ENCODE assay signal across 1 cellular context in the genomic region with DNA sequence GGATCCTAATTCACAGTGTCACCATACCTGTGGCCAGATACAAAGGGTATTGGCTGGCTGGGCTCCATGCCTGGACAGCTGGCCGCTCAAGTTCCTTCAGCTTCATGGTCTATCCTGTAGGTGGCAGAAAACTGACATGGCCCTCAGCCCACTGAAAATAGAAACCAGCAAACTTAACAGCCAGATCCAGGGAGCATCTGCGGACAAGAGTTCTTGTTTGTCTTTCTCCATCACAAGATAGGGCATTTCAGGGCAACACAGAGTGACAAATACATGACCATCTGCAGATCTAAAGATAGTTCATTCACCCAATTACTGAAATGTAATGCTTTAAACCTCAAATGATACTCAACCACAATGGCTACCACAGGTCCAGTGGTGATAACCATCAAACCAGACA.
TF ChIP-seq lines count a peak whose summit lies in the region.

No MANE protein-coding gene starts in this region.

TF ChIP-seq in GM12878, 131 proteins besides CTCF, POLR2A, EP300 and RAD21:
- TF ChIP-seq KLF5 (IDR thresholded peaks at IDR 0.05; ENCODE audit: partially characterized antibody) (no peak), MXI1 (IDR thresholded peaks at IDR 0.05; ENCODE audit: low read depth, low read length) (no peak), SIX5 (IDR thresholded peaks at IDR 0.05; ENCODE audit: low read depth, low read length, severe bottlenecking) (no peak), ETV6 (conservative IDR thresholded peaks at IDR 0.05 in 1 of 2, IDR thresholded peaks at IDR 0.05 in 1 of 2; ENCODE audit: borderline replicate concordance in 1 of 2, low read depth in 1 of 2) (no peak), EED (IDR thresholded peaks at IDR 0.05; ENCODE audit: low read depth) (no peak), SMARCA5 (IDR thresholded peaks at IDR 0.05) (no peak), RBBP5 (conservative IDR thresholded peaks at IDR 0.05) (no peak), BRCA1 (IDR thresholded peaks at IDR 0.05; ENCODE audit: low read depth, low read length) (no peak), TCF12 (IDR thresholded peaks at IDR 0.05; ENCODE audit: low read depth, low read length) (no peak), ZNF384 (IDR thresholded peaks at IDR 0.05; ENCODE audit: borderline replicate concordance, low read depth, low read length) (no peak), HDAC6 (IDR thresholded peaks at IDR 0.05; ENCODE audit: unreplicated experiment) (no peak), JUNB (IDR thresholded peaks at IDR 0.05) (no peak)
- TF ChIP-seq, protein P1, sequence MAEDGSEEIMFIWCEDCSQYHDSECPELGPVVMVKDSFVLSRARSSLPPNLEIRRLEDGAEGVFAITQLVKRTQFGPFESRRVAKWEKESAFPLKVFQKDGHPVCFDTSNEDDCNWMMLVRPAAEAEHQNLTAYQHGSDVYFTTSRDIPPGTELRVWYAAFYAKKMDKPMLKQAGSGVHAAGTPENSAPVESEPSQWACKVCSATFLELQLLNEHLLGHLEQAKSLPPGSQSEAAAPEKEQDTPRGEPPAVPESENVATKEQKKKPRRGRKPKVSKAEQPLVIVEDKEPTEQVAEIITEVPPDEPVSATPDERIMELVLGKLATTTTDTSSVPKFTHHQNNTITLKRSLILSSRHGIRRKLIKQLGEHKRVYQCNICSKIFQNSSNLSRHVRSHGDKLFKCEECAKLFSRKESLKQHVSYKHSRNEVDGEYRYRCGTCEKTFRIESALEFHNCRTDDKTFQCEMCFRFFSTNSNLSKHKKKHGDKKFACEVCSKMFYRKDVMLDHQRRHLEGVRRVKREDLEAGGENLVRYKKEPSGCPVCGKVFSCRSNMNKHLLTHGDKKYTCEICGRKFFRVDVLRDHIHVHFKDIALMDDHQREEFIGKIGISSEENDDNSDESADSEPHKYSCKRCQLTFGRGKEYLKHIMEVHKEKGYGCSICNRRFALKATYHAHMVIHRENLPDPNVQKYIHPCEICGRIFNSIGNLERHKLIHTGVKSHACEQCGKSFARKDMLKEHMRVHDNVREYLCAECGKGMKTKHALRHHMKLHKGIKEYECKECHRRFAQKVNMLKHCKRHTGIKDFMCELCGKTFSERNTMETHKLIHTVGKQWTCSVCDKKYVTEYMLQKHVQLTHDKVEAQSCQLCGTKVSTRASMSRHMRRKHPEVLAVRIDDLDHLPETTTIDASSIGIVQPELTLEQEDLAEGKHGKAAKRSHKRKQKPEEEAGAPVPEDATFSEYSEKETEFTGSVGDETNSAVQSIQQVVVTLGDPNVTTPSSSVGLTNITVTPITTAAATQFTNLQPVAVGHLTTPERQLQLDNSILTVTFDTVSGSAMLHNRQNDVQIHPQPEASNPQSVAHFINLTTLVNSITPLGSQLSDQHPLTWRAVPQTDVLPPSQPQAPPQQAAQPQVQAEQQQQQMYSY (CRISPR knock-in tag; IDR thresholded peaks at IDR 0.05) = no peak
- TF ChIP-seq, protein P2, sequence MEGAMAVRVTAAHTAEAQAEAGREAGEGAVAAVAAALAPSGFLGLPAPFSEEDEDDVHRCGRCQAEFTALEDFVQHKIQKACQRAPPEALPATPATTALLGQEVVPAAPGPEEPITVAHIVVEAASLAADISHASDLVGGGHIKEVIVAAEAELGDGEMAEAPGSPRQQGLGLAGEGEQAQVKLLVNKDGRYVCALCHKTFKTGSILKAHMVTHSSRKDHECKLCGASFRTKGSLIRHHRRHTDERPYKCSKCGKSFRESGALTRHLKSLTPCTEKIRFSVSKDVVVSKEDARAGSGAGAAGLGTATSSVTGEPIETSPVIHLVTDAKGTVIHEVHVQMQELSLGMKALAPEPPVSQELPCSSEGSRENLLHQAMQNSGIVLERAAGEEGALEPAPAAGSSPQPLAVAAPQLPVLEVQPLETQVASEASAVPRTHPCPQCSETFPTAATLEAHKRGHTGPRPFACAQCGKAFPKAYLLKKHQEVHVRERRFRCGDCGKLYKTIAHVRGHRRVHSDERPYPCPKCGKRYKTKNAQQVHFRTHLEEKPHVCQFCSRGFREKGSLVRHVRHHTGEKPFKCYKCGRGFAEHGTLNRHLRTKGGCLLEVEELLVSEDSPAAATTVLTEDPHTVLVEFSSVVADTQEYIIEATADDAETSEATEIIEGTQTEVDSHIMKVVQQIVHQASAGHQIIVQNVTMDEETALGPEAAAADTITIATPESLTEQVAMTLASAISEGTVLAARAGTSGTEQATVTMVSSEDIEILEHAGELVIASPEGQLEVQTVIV (IDR thresholded peaks at IDR 0.05; ENCODE audit: borderline replicate concordance, partially characterized antibody) = no peak
